ENCODE assay signal across 17 cellular contexts in genomic region chrX:120672841-120673530, GRCh38. TPM values are rescaled to one million over a fixed set of nuclear protein-coding genes. Genes with fewer than 3 reads are reported as not detected.
DNase-seq lines count a peak whose midpoint lies in the region; ATAC-seq and TF ChIP-seq lines count a peak whose summit lies in the region.
"Had no signal": no experiment of that assay in that cellular context is flagged by ENCODE, and none has a peak within 500 bp of the region (broad histone marks: within the 10 kb centered on the region; RNA-seq: fewer than 3 reads in every experiment).

No MANE protein-coding gene starts in this region.

- H3K9ac ChIP-seq in colonic mucosa (ENCODE audit: low read depth in 2 of 2, low read length in 2 of 2) = no peak overlapping the region

- H3K36me3 ChIP-seq in left ventricle myocardium inferior (no peaks in the 10 kb centered on the region), aorta (ENCODE audit: control insufficient read depth in 1 of 2, insufficient read depth in 2 of 2, low read length in 1 of 2) (no peaks in the 10 kb centered on the region), colonic mucosa (no peaks in the 10 kb centered on the region)

- intact Hi-C loops in left ventricle myocardium inferior (cut with micrococcal nuclease) (no loop called here), cardiac septum (cut with DNase I) (no loop called here), aorta (cut with DNase I) (no loop called here), colonic mucosa (cut with DNase I) (no loop called here)

- H3K27me3 ChIP-seq in left ventricle myocardium inferior (ENCODE audit: low read depth) (no peaks in the 10 kb centered on the region), aorta (ENCODE audit: control insufficient read depth in 1 of 2, insufficient read depth in 2 of 2, low read length in 1 of 2) (no peaks in the 10 kb centered on the region), colonic mucosa (no peaks in the 10 kb centered on the region)

- H3K4me3 ChIP-seq in left ventricle myocardium inferior = no peak overlapping the region
- H3K4me3 ChIP-seq in coronary artery = no peak overlapping the region
- no peak overlapping the region for H3K4me3 ChIP-seq in aorta (ENCODE audit: low read length in 2 of 2)
- no peak overlapping the region for H3K4me3 ChIP-seq in colonic mucosa

- no peak for TF ChIP-seq CTCF in left ventricle myocardium inferior (IDR thresholded peaks at IDR 0.05; ENCODE audit: borderline replicate concordance)
- TF ChIP-seq CTCF in coronary artery (IDR thresholded peaks at IDR 0.05) = no peak
- no peak for TF ChIP-seq CTCF in colonic mucosa (IDR thresholded peaks at IDR 0.05)

- H3K9me3 ChIP-seq in left ventricle myocardium inferior (replicated peaks) (no peaks in the 10 kb centered on the region), aorta (ENCODE audit: control insufficient read depth, low read length) (no peaks in the 10 kb centered on the region), colonic mucosa (no peaks in the 10 kb centered on the region)

- H3K4me1 ChIP-seq in left ventricle myocardium inferior (peaks cover 18% of the 10 kb centered on the region), aorta (ENCODE audit: control insufficient read depth in 1 of 2, insufficient read depth in 2 of 2, low read length in 2 of 2) (no peaks in the 10 kb centered on the region), colonic mucosa (no peaks in the 10 kb centered on the region)

- no peak for DNase-seq in left ventricle myocardium inferior
- DNase-seq in cardiac septum (ENCODE audit: low spot score) = no peak
- no peak for DNase-seq in coronary artery (ENCODE audit: low spot score)
- DNase-seq in lung microvascular endothelial cell (ENCODE audit: low read depth in 2 of 2) = peak; percentile 9 to 48
- DNase-seq in aorta = no peak
- no peak for DNase-seq in C1 segment of cervical spinal cord (lab: John Stamatoyannopoulos, UW)
- no peak for DNase-seq in colonic mucosa
- DNase-seq: activated CD4-positive, alpha-beta T cell treated with anti-CD3 and anti-CD28 coated beads, Interleukin-2, amount 50 U/mL, for 1 hour; activated gamma-delta T cell treated with Interleukin-2 at 50 U/mL for 16 hours; immature natural killer cell; natural killer cell; NCI-H1436; NCI-H345; posterior cingulate gyrus; T-helper 1 cell had no signal

- WGBS in aorta, 2 donors = 78 to 87% methylated on average over 4 of the region's 4 CpGs

- H3K27ac ChIP-seq in left ventricle myocardium inferior (replicated peaks) (peak overlapping the region; percentile 78), coronary artery (peak overlapping the region; percentile 67), aorta (ENCODE audit: low read depth in 1 of 2, low read length in 2 of 2) (peak overlapping the region; percentile 28 to 48), colonic mucosa (no peak overlapping the region)
- H3K27ac ChIP-seq: C4-2B had no signal

- ATAC-seq in aorta (ENCODE audit: low FRiP score) = no peak
- no peak for ATAC-seq in GM18870 (IDR thresholded peaks at IDR 0.05; ENCODE audit: unreplicated experiment)
- ATAC-seq: natural killer cell had no signal

RNA-seq across cellular contexts. Expression of gene C1GALT1C1, which starts 43.1 kb away (rescaled TPM):
- total RNA-seq in left ventricle myocardium inferior (19.7 TPM), cardiac septum (15.5 TPM), lung microvascular endothelial cell (42.7 and 49.2 TPM in 2 replicates), aorta (10 to 100 TPM; 19.0 to 21.6 TPM), colonic mucosa (10 to 100 TPM; 31.4 to 31.5 TPM)
- polyA plus RNA-seq in aorta = 10 to 100 TPM; 27.3 to 29.5 TPM

Comparison
In these comparisons a context has a peak if more than half of its experiments do, and no peak if none do; other contexts are left out.
1. DNase-seq: peak in lung microvascular endothelial cell (2 of 2); none in left ventricle myocardium inferior (single experiment), cardiac septum (single experiment), coronary artery (single experiment), aorta (0 of 2), C1 segment of cervical spinal cord (0 of 14) and colonic mucosa (single experiment).